In genomic region chr22:40065981-40066380, GRCh38 we compare ENCODE assay signal across 17 cellular contexts.
DNase-seq lines count a peak whose midpoint lies in the region; ATAC-seq lines count a peak whose summit lies in the region.
"Had no signal": no experiment of that assay in that cellular context is flagged by ENCODE, and none has a peak within 500 bp of the region (broad histone marks: within the 10 kb centered on the region; RNA-seq: fewer than 3 reads in every experiment).

No MANE protein-coding gene starts in this region.

- H3K27ac ChIP-seq in CD8-positive, alpha-beta memory T cell (ENCODE audit: low read depth, low read length): no peak overlapping the region
- H3K27ac ChIP-seq: C4-2B had no signal

- CTCF ChIA-PET in activated naive CD4-positive, alpha-beta T cell treated with anti-CD3 and anti-CD28 coated beads for 36 hours (lab: Charles Lee): interaction anchor here (0.6 to 0.8 kb wide), 2 partner anchors 8 to 266 kb away, joined by 3 read pairs; no protein-coding TSS in a partner anchor
- CTCF ChIA-PET in CD8-positive, alpha-beta memory T cell (lab: Charles Lee): interaction anchor here (0.7 to 1.5 kb wide), 4 partner anchors 10 to 29 kb away, joined by 3 read pairs; no protein-coding TSS in a partner anchor

- peak overlapping the region; percentile 20 for H3K27ac Mint-ChIP-seq in activated naive CD4-positive, alpha-beta T cell treated with anti-CD3 and anti-CD28 coated beads for 36 hours
- peak overlapping the region in 3 of 8 donors; percentile 16 to 60 (median 19) for H3K27ac Mint-ChIP-seq in CD8-positive, alpha-beta memory T cell
- peak overlapping the region; percentile 62 for H3K27ac Mint-ChIP-seq in activated T-helper 17 cell treated with anti-CD3 and anti-CD28 coated beads, Interleukin-2, amount 50 U/mL, for 72 hours
- H3K27ac Mint-ChIP-seq in naive thymus-derived CD8-positive, alpha-beta T cell: peak overlapping the region in 3 of 10 donors; percentile 19 to 84 (median 71)

- no peaks in the 10 kb centered on the region for H3K36me3 Mint-ChIP-seq in activated naive CD4-positive, alpha-beta T cell treated with anti-CD3 and anti-CD28 coated beads for 36 hours (ENCODE audit: low read depth)
- H3K36me3 Mint-ChIP-seq in CD8-positive, alpha-beta memory T cell: peaks cover 0 to 9% (median 0%) of the 10 kb centered on the region in 3 donors
- H3K36me3 Mint-ChIP-seq in activated T-helper 17 cell treated with anti-CD3 and anti-CD28 coated beads, Interleukin-2, amount 50 U/mL, for 72 hours (ENCODE audit: low read depth): no peaks in the 10 kb centered on the region
- H3K36me3 Mint-ChIP-seq in naive thymus-derived CD8-positive, alpha-beta T cell: peaks cover 0 to 11% (median 0%) of the 10 kb centered on the region in 3 donors

- no peak for DNase-seq in activated naive CD4-positive, alpha-beta T cell treated with anti-CD3 and anti-CD28 coated beads for 36 hours
- DNase-seq in activated naive CD4-positive, alpha-beta T cell treated with Interleukin-2 at 50 U/mL for 16 hours: no peak
- DNase-seq in CD8-positive, alpha-beta memory T cell: no peak
- DNase-seq in naive thymus-derived CD8-positive, alpha-beta T cell: no peak
- DNase-seq in NCI-H446 treated with DMSO at 0.1 percent for 48 hours (lab: John Stamatoyannopoulos, UW) (no peak), kidney tubule cell (ENCODE audit: low spot score) (no peak)
- DNase-seq: EL, GF-D8, Kasumi-1, NCI-H1694 treated with DMSO at 0.1 percent for 48 hours, NCI-H2081 treated with DMSO at 0.1 percent for 48 hours, NCI-H2171 treated with DMSO at 0.1 percent for 48 hours, NCI-H526, OCI-M1 had no signal

- intact Hi-C loops in activated naive CD4-positive, alpha-beta T cell treated with anti-CD3 and anti-CD28 coated beads for 36 hours (cut with micrococcal nuclease): loop anchor here (2.0 kb wide), 1 partner anchor 15 kb away; no protein-coding TSS in a partner anchor

- no peaks in the 10 kb centered on the region for H3K9me3 ChIP-seq in CD8-positive, alpha-beta memory T cell (ENCODE audit: low read length)

- H3K36me3 ChIP-seq in CD8-positive, alpha-beta memory T cell (ENCODE audit: insufficient read depth, low read length): no peaks in the 10 kb centered on the region

- H3K4me1 Mint-ChIP-seq in activated naive CD4-positive, alpha-beta T cell treated with anti-CD3 and anti-CD28 coated beads for 36 hours (ENCODE audit: low read depth): peaks cover 64% of the 10 kb centered on the region
- H3K4me1 Mint-ChIP-seq in CD8-positive, alpha-beta memory T cell: peaks cover 53 to 87% (median 71%) of the 10 kb centered on the region in 3 donors
- H3K4me1 Mint-ChIP-seq in activated T-helper 17 cell treated with anti-CD3 and anti-CD28 coated beads, Interleukin-2, amount 50 U/mL, for 72 hours: peaks cover 21% of the 10 kb centered on the region
- H3K4me1 Mint-ChIP-seq in naive thymus-derived CD8-positive, alpha-beta T cell: peaks cover 35 to 80% (median 73%) of the 10 kb centered on the region in 4 donors

- no peak overlapping the region for H3K4me3 Mint-ChIP-seq in activated naive CD4-positive, alpha-beta T cell treated with anti-CD3 and anti-CD28 coated beads for 36 hours
- H3K4me3 Mint-ChIP-seq in CD8-positive, alpha-beta memory T cell: peak overlapping the region in 5 of 7 donors; percentile 2 to 42 (median 17)
- H3K4me3 Mint-ChIP-seq in activated T-helper 17 cell treated with anti-CD3 and anti-CD28 coated beads, Interleukin-2, amount 50 U/mL, for 72 hours: peak overlapping the region; percentile 12
- H3K4me3 Mint-ChIP-seq in naive thymus-derived CD8-positive, alpha-beta T cell: peak overlapping the region in 7 of 10 donors; percentile 15 to 69 (median 34)

- no peaks in the 10 kb centered on the region for H3K9me3 Mint-ChIP-seq in activated naive CD4-positive, alpha-beta T cell treated with anti-CD3 and anti-CD28 coated beads for 36 hours
- no peaks in the 10 kb centered on the region for H3K9me3 Mint-ChIP-seq in CD8-positive, alpha-beta memory T cell
- H3K9me3 Mint-ChIP-seq in activated T-helper 17 cell treated with anti-CD3 and anti-CD28 coated beads, Interleukin-2, amount 50 U/mL, for 72 hours: no peaks in the 10 kb centered on the region
- H3K9me3 Mint-ChIP-seq in naive thymus-derived CD8-positive, alpha-beta T cell: no peaks in the 10 kb centered on the region

- no peaks in the 10 kb centered on the region for H3K27me3 ChIP-seq in CD8-positive, alpha-beta memory T cell (ENCODE audit: insufficient read depth, low read length, poor library complexity, severe bottlenecking)

- POLR2A ChIA-PET in CD8-positive, alpha-beta memory T cell (lab: Charles Lee): interaction anchor here (0.6 kb wide), 1 partner anchor 54 kb away, joined by 3 read pairs; no protein-coding TSS in a partner anchor
- POLR2A ChIA-PET in naive thymus-derived CD8-positive, alpha-beta T cell (lab: Charles Lee): interaction anchor here (0.5 to 1.2 kb wide), 3 partner anchors 8 to 161 kb away, joined by 3 to 4 read pairs (median 4); no protein-coding TSS in a partner anchor

- no peak overlapping the region for H3K4me3 ChIP-seq in CD8-positive, alpha-beta memory T cell (ENCODE audit: low read length)

- no peak for ATAC-seq in activated T-helper 17 cell treated with anti-CD3 and anti-CD28 coated beads, Interleukin-2, amount 50 U/mL, for 72 hours (replicated peaks)
- peak in 1 of 2 donors; percentile 20 for ATAC-seq in naive thymus-derived CD8-positive, alpha-beta T cell
- ATAC-seq in HG03571 (IDR thresholded peaks at IDR 0.05; ENCODE audit: unreplicated experiment): no peak

- peaks cover 46% of the 10 kb centered on the region for H3K4me1 ChIP-seq in CD8-positive, alpha-beta memory T cell (ENCODE audit: insufficient read depth, low read length)

- H3K27me3 Mint-ChIP-seq in activated naive CD4-positive, alpha-beta T cell treated with anti-CD3 and anti-CD28 coated beads for 36 hours (ENCODE audit: low read depth): no peaks in the 10 kb centered on the region
- no peaks in the 10 kb centered on the region for H3K27me3 Mint-ChIP-seq in CD8-positive, alpha-beta memory T cell
- no peaks in the 10 kb centered on the region for H3K27me3 Mint-ChIP-seq in activated T-helper 17 cell treated with anti-CD3 and anti-CD28 coated beads, Interleukin-2, amount 50 U/mL, for 72 hours
- no peaks in the 10 kb centered on the region for H3K27me3 Mint-ChIP-seq in naive thymus-derived CD8-positive, alpha-beta T cell
